22 cellular contexts compared by ENCODE assay signal in genomic region chr20:47815866-47816265, GRCh38.
"Had no signal": no experiment of that assay in that cellular context is flagged by ENCODE, and none has a peak within 500 bp of the region (broad histone marks: within the 10 kb centered on the region; RNA-seq: fewer than 3 reads in every experiment).

No MANE protein-coding gene starts in this region.

- H3K4me1 ChIP-seq: adrenal gland had no signal

- H3K27ac Mint-ChIP-seq: activated B cell treated with CpG ODN at 0.5 μM for 24 hours; activated CD4-positive, alpha-beta memory T cell treated with anti-CD3 and anti-CD28 coated beads for 36 hours; activated CD4-positive, alpha-beta T cell treated with anti-CD3 and anti-CD28 coated beads, Interleukin-2, amount 10 ng/mL, durations not matched to agents 24 days and 14 days; activated naive CD4-positive, alpha-beta T cell treated with anti-CD3 and anti-CD28 coated beads, Interleukin-2, amount 10 ng/mL, durations not matched to agents 7 days and 5 days; activated naive CD8-positive, alpha-beta T cell treated with anti-CD3 and anti-CD28 coated beads, Interleukin-2, amount 10 ng/mL, durations not matched to agents 7 days and 5 days; T-cell had no signal

- H3K9me3 ChIP-seq: adrenal gland had no signal

- H3K36me3 ChIP-seq: adrenal gland had no signal

- ATAC-seq: activated T-cell treated with anti-CD3 and anti-CD28 coated beads, Interleukin-2, amount 50 U/mL, for 4 hours; T-cell had no signal

- H3K27ac ChIP-seq: adrenal gland, SK-N-MC had no signal

- H3K4me3 ChIP-seq: adrenal gland, SK-N-MC had no signal

- H3K4me3 Mint-ChIP-seq: activated B cell treated with CpG ODN at 0.5 μM for 24 hours; activated CD4-positive, alpha-beta memory T cell treated with anti-CD3 and anti-CD28 coated beads for 36 hours; activated CD4-positive, alpha-beta T cell treated with anti-CD3 and anti-CD28 coated beads, Interleukin-2, amount 10 ng/mL, durations not matched to agents 24 days and 14 days; activated naive CD4-positive, alpha-beta T cell treated with anti-CD3 and anti-CD28 coated beads, Interleukin-2, amount 10 ng/mL, durations not matched to agents 7 days and 5 days; activated naive CD8-positive, alpha-beta T cell treated with anti-CD3 and anti-CD28 coated beads, Interleukin-2, amount 10 ng/mL, durations not matched to agents 7 days and 5 days; activated T-cell treated with anti-CD3 and anti-CD28 coated beads, Interleukin-2, amount 50 U/mL, for 4 hours; T-cell had no signal

- H3K9me3 Mint-ChIP-seq: activated CD4-positive, alpha-beta memory T cell treated with anti-CD3 and anti-CD28 coated beads for 36 hours; activated CD4-positive, alpha-beta T cell treated with anti-CD3 and anti-CD28 coated beads, Interleukin-2, amount 10 ng/mL, durations not matched to agents 24 days and 14 days; activated naive CD4-positive, alpha-beta T cell treated with anti-CD3 and anti-CD28 coated beads, Interleukin-2, amount 10 ng/mL, durations not matched to agents 7 days and 5 days; activated naive CD8-positive, alpha-beta T cell treated with anti-CD3 and anti-CD28 coated beads, Interleukin-2, amount 10 ng/mL, durations not matched to agents 7 days and 5 days had no signal

- H3K36me3 Mint-ChIP-seq: activated CD4-positive, alpha-beta memory T cell treated with anti-CD3 and anti-CD28 coated beads for 36 hours; activated naive CD4-positive, alpha-beta T cell treated with anti-CD3 and anti-CD28 coated beads, Interleukin-2, amount 10 ng/mL, durations not matched to agents 7 days and 5 days; activated naive CD8-positive, alpha-beta T cell treated with anti-CD3 and anti-CD28 coated beads, Interleukin-2, amount 10 ng/mL, durations not matched to agents 7 days and 5 days; T-cell had no signal

- DNase-seq: activated B cell treated with CpG ODN at 0.5 μM for 24 hours; activated CD4-positive, alpha-beta memory T cell treated with anti-CD3 and anti-CD28 coated beads for 36 hours; activated CD4-positive, alpha-beta T cell treated with anti-CD3 and anti-CD28 coated beads for 1 hour; activated CD4-positive, alpha-beta T cell treated with anti-CD3 and anti-CD28 coated beads, Interleukin-2, amount 10 ng/mL, durations not matched to agents 24 days and 14 days; activated CD8-positive, alpha-beta memory T cell treated with anti-CD3 and anti-CD28 coated beads for 24 hours; activated gamma-delta T cell treated with Interleukin-2 at 50 U/mL for 16 hours; activated naive CD4-positive, alpha-beta T cell treated with anti-CD3 and anti-CD28 coated beads, Interleukin-2, amount 10 ng/mL, durations not matched to agents 7 days and 5 days; activated naive CD8-positive, alpha-beta T cell treated with anti-CD3 and anti-CD28 coated beads, Interleukin-2, amount 10 ng/mL, durations not matched to agents 7 days and 5 days; activated T-cell treated with anti-CD3 and anti-CD28 coated beads, Interleukin-2, amount 50 U/mL, for 4 hours; adrenal gland; anterior cingulate cortex; Kasumi-1; KBM-7; NCI-H1048; NCI-H146; NCI-H187 treated with DMSO at 0.1 percent for 48 hours; NCI-H2081 treated with DMSO at 0.1 percent for 48 hours; NCI-H446; T-cell; T-helper 2 cell; T1000 had no signal

- H3K4me1 Mint-ChIP-seq: activated CD4-positive, alpha-beta T cell treated with anti-CD3 and anti-CD28 coated beads, Interleukin-2, amount 10 ng/mL, durations not matched to agents 24 days and 14 days; activated naive CD4-positive, alpha-beta T cell treated with anti-CD3 and anti-CD28 coated beads, Interleukin-2, amount 10 ng/mL, durations not matched to agents 7 days and 5 days; activated naive CD8-positive, alpha-beta T cell treated with anti-CD3 and anti-CD28 coated beads, Interleukin-2, amount 10 ng/mL, durations not matched to agents 7 days and 5 days; T-cell had no signal
